Comparison of ENCODE assay signal across 8 cellular contexts in genomic region chr3:58217209-58217811, GRCh38. TPM values are rescaled to one million over a fixed set of nuclear protein-coding genes. Genes with fewer than 3 reads are reported as not detected.
DNase-seq lines count a peak whose midpoint lies in the region; TF ChIP-seq lines count a peak whose summit lies in the region.

No MANE protein-coding gene starts in this region.

- H3K36me3 ChIP-seq in ES-I3 (ENCODE audit: insufficient read depth, low read length), result no peaks in the 10 kb centered on the region
- H3K36me3 ChIP-seq in liver (ENCODE audit: control insufficient read depth in 4 of 4, insufficient read depth in 3 of 4, low read depth in 1 of 4, low read length in 3 of 4), result no peaks in the 10 kb centered on the region

- peak; percentile 81 to 84 for TF ChIP-seq RAD21 in liver (IDR thresholded peaks at IDR 0.05)

- H3K27me3 ChIP-seq in liver (ENCODE audit: control insufficient read depth in 4 of 4, insufficient read depth in 4 of 4, low read length in 3 of 4), result no peaks in the 10 kb centered on the region

- intact Hi-C loops in dendritic cell treated with granulocyte-macrophage colony-stimulating factor and Interleukin-4, amounts not matched to agents 40 ng/mL and 50 ng/mL, for 4 days (cut with micrococcal nuclease), result loop anchor here (1.0 to 2.0 kb wide), 2 partner anchors 17 to 30 kb away; no protein-coding TSS in a partner anchor

- H3K4me3 Mint-ChIP-seq in dendritic cell treated with granulocyte-macrophage colony-stimulating factor and Interleukin-4, amounts not matched to agents 40 ng/mL and 50 ng/mL, for 4 days, result peak overlapping the region; percentile 34

- peaks cover 55% of the 10 kb centered on the region for H3K4me1 Mint-ChIP-seq in dendritic cell treated with granulocyte-macrophage colony-stimulating factor and Interleukin-4, amounts not matched to agents 40 ng/mL and 50 ng/mL, for 4 days (ENCODE audit: low read depth)

- H3K9ac ChIP-seq in ES-I3 (ENCODE audit: low read depth, low read length) (peak overlapping the region; percentile 1; the same call in 1 of the 2 replicates), liver (ENCODE audit: low read depth in 1 of 2, low read length in 2 of 2) (peak overlapping the region in 1 of 2 donors; percentile 10)

- peak overlapping the region; percentile 51 for H3K27ac Mint-ChIP-seq in dendritic cell treated with granulocyte-macrophage colony-stimulating factor and Interleukin-4, amounts not matched to agents 40 ng/mL and 50 ng/mL, for 4 days

- no peaks in the 10 kb centered on the region for H3K36me3 Mint-ChIP-seq in dendritic cell treated with granulocyte-macrophage colony-stimulating factor and Interleukin-4, amounts not matched to agents 40 ng/mL and 50 ng/mL, for 4 days (ENCODE audit: low read depth)

- H3K4me1 ChIP-seq in ES-I3 (ENCODE audit: insufficient read depth, low read length) (peaks cover 13% of the 10 kb centered on the region; the same call in 1 of the 2 replicates), liver (ENCODE audit: control insufficient read depth in 4 of 4, insufficient read depth in 4 of 4, low read length in 3 of 4) (peaks cover 3 to 21% (median 13%) of the 10 kb centered on the region in 4 donors)

- DNase-seq in HEK293T (ENCODE audit: extremely low spot score) (peak; percentile 76), NCI-H226 (peak; percentile 48), GM19238 (ENCODE audit: insufficient read length, low spot score) (no peak)
- peak; percentile 68 for DNase-seq in activated CD4-positive, alpha-beta T cell treated with anti-CD3 and anti-CD28 coated beads for 48 hours
- DNase-seq in stimulated activated CD4-positive, alpha-beta T cell treated with anti-CD3 and anti-CD28 coated beads, TNF-alpha, amount 100 ng/mL, for 24 hours (ENCODE audit: low read depth in 3 of 3), result peak; percentile 25 to 45 (median 42)

- H3K4me3 ChIP-seq in liver (ENCODE audit: low read depth in 1 of 3, low read length in 3 of 3), result no peak overlapping the region

- CTCF ChIA-PET in HEK293T (lab: Yijun Ruan, JAX), result interaction anchor here (0.6 to 1.7 kb wide), 9 partner anchors 9 to 296 kb away, joined by 3 to 13 read pairs (median 4); no protein-coding TSS in a partner anchor

- H3K9me3 ChIP-seq in ES-I3 (ENCODE audit: control insufficient read depth, insufficient read depth, low read length) (no peaks in the 10 kb centered on the region), liver (ENCODE audit: control insufficient read depth in 4 of 4, low read length in 3 of 4) (no peaks in the 10 kb centered on the region)

- POLR2A ChIA-PET in HEK293T (lab: Yijun Ruan, JAX), result no interaction called here

- peak overlapping the region; percentile 56 to 74 for H3K27ac ChIP-seq in liver (ENCODE audit: low read depth in 1 of 2, low read length in 2 of 2)

- H3K9me3 Mint-ChIP-seq in dendritic cell treated with granulocyte-macrophage colony-stimulating factor and Interleukin-4, amounts not matched to agents 40 ng/mL and 50 ng/mL, for 4 days, result no peaks in the 10 kb centered on the region

- peak; percentile 82 for TF ChIP-seq CTCF in liver (IDR thresholded peaks at IDR 0.05; ENCODE audit: low read depth, low read length, missing input control)

- H3K27me3 Mint-ChIP-seq in dendritic cell treated with granulocyte-macrophage colony-stimulating factor and Interleukin-4, amounts not matched to agents 40 ng/mL and 50 ng/mL, for 4 days, result no peaks in the 10 kb centered on the region

- WGBS in liver, result 5% methylated on average over 15 of the region's 15 CpGs

TF ChIP-seq in HEK293T, 16 proteins besides CTCF, POLR2A, EP300 and RAD21:
- TF ChIP-seq TARDBP (IDR thresholded peaks at IDR 0.05) (no peak), FOXM1 (IDR thresholded peaks at IDR 0.05; ENCODE audit: borderline replicate concordance) (no peak), BHLHE40 (IDR thresholded peaks at IDR 0.05; ENCODE audit: borderline replicate concordance) (no peak), PKNOX1 (IDR thresholded peaks at IDR 0.05) (no peak), CTBP1 (IDR thresholded peaks at IDR 0.05; ENCODE audit: borderline replicate concordance) (no peak), L3MBTL2 (conservative IDR thresholded peaks at IDR 0.05) (no peak), FOXA1 (IDR thresholded peaks at IDR 0.05) (no peak), SP1 (IDR thresholded peaks at IDR 0.05) (no peak), ARNT (IDR thresholded peaks at IDR 0.05) (no peak), NFRKB (IDR thresholded peaks at IDR 0.05) (no peak), ZNF384 (IDR thresholded peaks at IDR 0.05) (no peak), FOXK2 (IDR thresholded peaks at IDR 0.05) (no peak), ELF4 (IDR thresholded peaks at IDR 0.05) (no peak), SUZ12 (IDR thresholded peaks at IDR 0.05) (no peak), LEF1 (IDR thresholded peaks at IDR 0.05; ENCODE audit: borderline replicate concordance) (no peak), HDGF (IDR thresholded peaks at IDR 0.05; ENCODE audit: borderline replicate concordance) (no peak)

TF ChIP-seq in liver, 16 proteins besides CTCF, POLR2A, EP300 and RAD21:
- TF ChIP-seq SP1 (IDR thresholded peaks at IDR 0.05) (peak; percentile 71), JUND (IDR thresholded peaks at IDR 0.05) (peak; percentile 35 to 41), NR2F2 (IDR thresholded peaks at IDR 0.05) (peak; percentile 88), HNF4G (IDR thresholded peaks at IDR 0.05) (peak; percentile 43), YY1 (IDR thresholded peaks at IDR 0.05) (peak; percentile 65), FOXA2 (IDR thresholded peaks at IDR 0.05) (no peak), HNF4A (conservative IDR thresholded peaks at IDR 0.05) (peak; percentile 80 to 84), RXRA (IDR thresholded peaks at IDR 0.05) (peak; percentile 81 to 82), EGR1 (IDR thresholded peaks at IDR 0.05; ENCODE audit: low read depth in 2 of 2) (peak in 1 of 2 donors; percentile 14), GABPA (IDR thresholded peaks at IDR 0.05 in 1 of 2, conservative IDR thresholded peaks at IDR 0.05 in 1 of 2) (no peak), REST (IDR thresholded peaks at IDR 0.05) (peak; percentile 45)
- TF ChIP-seq, protein P1, sequence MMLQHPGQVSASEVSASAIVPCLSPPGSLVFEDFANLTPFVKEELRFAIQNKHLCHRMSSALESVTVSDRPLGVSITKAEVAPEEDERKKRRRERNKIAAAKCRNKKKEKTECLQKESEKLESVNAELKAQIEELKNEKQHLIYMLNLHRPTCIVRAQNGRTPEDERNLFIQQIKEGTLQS (IDR thresholded peaks at IDR 0.05), result no peak
- TF ChIP-seq, protein P2, sequence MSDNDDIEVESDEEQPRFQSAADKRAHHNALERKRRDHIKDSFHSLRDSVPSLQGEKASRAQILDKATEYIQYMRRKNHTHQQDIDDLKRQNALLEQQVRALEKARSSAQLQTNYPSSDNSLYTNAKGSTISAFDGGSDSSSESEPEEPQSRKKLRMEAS (IDR thresholded peaks at IDR 0.05), result peak; percentile 78

RNA-seq across cellular contexts. Expression of gene DNASE1L3, which starts 6.5 kb away (rescaled TPM):
- total RNA-seq in liver, result 100 to 1,000 TPM in 1 of 2 donors, 10 to 100 TPM in 1; 76.1 to 162 TPM
- 100 to 1,000 TPM in 1 of 2 donors, 10 to 100 TPM in 1; 94.5 to 201 TPM for polyA plus RNA-seq in liver

RNA-seq across cellular contexts. Expression of gene ABHD6, which starts 20.3 kb away (rescaled TPM):
- 10 to 100 TPM; 19.8 to 60.9 TPM for total RNA-seq in liver
- polyA plus RNA-seq in liver, result 10 to 100 TPM; 36.5 to 40.1 TPM
